In the genomic region with DNA sequence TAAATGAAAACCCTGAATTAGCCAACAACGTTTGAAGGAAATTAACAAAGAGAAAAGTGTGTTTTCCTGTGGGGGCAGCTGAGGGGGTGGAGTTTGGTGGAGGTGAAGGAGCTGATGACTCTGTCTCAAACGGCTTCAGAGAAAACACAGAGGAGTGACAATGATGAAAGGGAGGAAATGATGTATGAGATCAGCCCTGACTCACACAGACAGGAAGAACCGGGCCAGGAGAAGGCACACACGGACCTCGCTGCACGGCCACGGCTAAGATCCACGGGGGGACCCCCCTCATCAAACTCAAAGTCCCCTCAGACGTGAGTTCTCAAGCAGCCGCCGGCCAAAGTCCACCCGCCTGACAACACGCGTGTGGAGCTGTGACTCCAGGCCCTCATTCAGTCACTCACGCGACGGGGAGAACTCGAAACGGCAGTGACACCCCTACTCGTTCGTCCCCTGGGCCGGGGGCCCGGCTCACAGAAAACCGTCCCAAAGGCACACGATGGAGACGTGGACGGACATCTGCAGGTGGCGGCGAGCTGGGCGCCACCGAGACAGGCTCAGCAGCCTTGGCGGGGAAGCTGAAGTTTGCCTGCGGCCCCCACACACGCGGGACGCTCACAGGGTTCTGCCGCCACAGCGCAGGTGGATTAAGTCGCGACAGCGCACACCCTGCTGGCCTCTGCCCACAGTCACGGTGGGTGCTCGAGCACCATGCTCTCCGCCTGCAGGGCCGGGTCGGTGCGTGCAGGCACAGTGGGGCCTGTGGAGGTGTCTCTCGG, we compare ENCODE assay signal across 8 cellular contexts. TPM values are rescaled to one million over a fixed set of nuclear protein-coding genes. Genes with fewer than 3 reads are reported as not detected.
DNase-seq lines count a peak whose midpoint lies in the region; ATAC-seq lines count a peak whose summit lies in the region.

No MANE protein-coding gene starts in this region.

- peak overlapping the region; percentile 70 for H3K4me3 Mint-ChIP-seq in T-helper 2 cell treated with Interferon-gamma antibody and Interleukin-4, amounts not matched to agents 5 μg/mL and 100 μg/mL, for 36 hours

- peak overlapping the region; percentile 95 for H3K27ac Mint-ChIP-seq in T-helper 2 cell treated with Interferon-gamma antibody and Interleukin-4, amounts not matched to agents 5 μg/mL and 100 μg/mL, for 36 hours

- peaks cover 25% of the 10 kb centered on the region for H3K9me3 Mint-ChIP-seq in T-helper 2 cell treated with Interferon-gamma antibody and Interleukin-4, amounts not matched to agents 5 μg/mL and 100 μg/mL, for 36 hours

- H3K36me3 Mint-ChIP-seq in T-helper 2 cell treated with Interferon-gamma antibody and Interleukin-4, amounts not matched to agents 5 μg/mL and 100 μg/mL, for 36 hours (ENCODE audit: low read depth): peaks cover 57% of the 10 kb centered on the region

- DNase-seq in H4 (ENCODE audit: low spot score) (peak; percentile 36), astrocyte of the hippocampus (ENCODE audit: low read depth, low spot score) (peak; percentile 28)
- DNase-seq in T-helper 2 cell treated with Interferon-gamma antibody and Interleukin-4, amounts not matched to agents 5 μg/mL and 100 μg/mL, for 36 hours (ENCODE audit: low spot score): peak; percentile 38
- DNase-seq in stimulated activated CD4-positive, alpha-beta T cell treated with anti-CD3 and anti-CD28 coated beads, Interleukin-1b, Interleukin-23, amount 100 ng/mL, for 24 hours (ENCODE audit: low read depth in 4 of 4, low spot score in 1 of 4): peak; percentile 10 to 28 (median 20)

- peaks cover 17% of the 10 kb centered on the region for H3K4me1 Mint-ChIP-seq in T-helper 2 cell treated with Interferon-gamma antibody and Interleukin-4, amounts not matched to agents 5 μg/mL and 100 μg/mL, for 36 hours (ENCODE audit: low read depth)

- no peak for ATAC-seq in GM21381 (IDR thresholded peaks at IDR 0.05; ENCODE audit: unreplicated experiment)
- ATAC-seq in GM18498 (IDR thresholded peaks at IDR 0.05; ENCODE audit: unreplicated experiment): no peak
- ATAC-seq in GM21526 (IDR thresholded peaks at IDR 0.05; ENCODE audit: low FRiP score, unreplicated experiment): no peak
- no peak for ATAC-seq in HG03460 (IDR thresholded peaks at IDR 0.05; ENCODE audit: unreplicated experiment)

- no peaks in the 10 kb centered on the region for H3K27me3 Mint-ChIP-seq in T-helper 2 cell treated with Interferon-gamma antibody and Interleukin-4, amounts not matched to agents 5 μg/mL and 100 μg/mL, for 36 hours (ENCODE audit: low read depth)

RNA-seq across cellular contexts. Expression of gene PPP2R3B, which starts 28.8 kb away (rescaled TPM):
- 12.6 and 34.7 TPM in 2 replicates for total RNA-seq in H4 (2014; rRNA removed; shearing (Covaris generic))

RNA-seq across cellular contexts. Expression of gene GTPBP6, which starts 39.3 kb away (rescaled TPM):
- 39.2 and 40.2 TPM in 2 replicates for total RNA-seq in H4 (2014; rRNA removed; shearing (Covaris generic))
